8 cellular contexts compared by ENCODE assay signal in genomic region chr5:134527156-134527960, GRCh38. TPM values are rescaled to one million over a fixed set of nuclear protein-coding genes. Genes with fewer than 3 reads are reported as not detected.
DNase-seq lines count a peak whose midpoint lies in the region; ATAC-seq and TF ChIP-seq lines count a peak whose summit lies in the region.

No MANE protein-coding gene starts in this region.

- DNase-seq in AML-193 (lab: John Stamatoyannopoulos, UW) (peak; percentile 51 to 55), NCI-H526 treated with DMSO at 0.1 percent for 48 hours (lab: John Stamatoyannopoulos, UW) (peak; percentile 34), lower lobe of right lung (peak; percentile 85)
- peak; percentile 84 for DNase-seq in activated CD4-positive, alpha-beta memory T cell treated with anti-CD3 and anti-CD28 coated beads for 36 hours
- peak in 2 of 3 donors; percentile 38 to 65 for DNase-seq in stimulated activated CD4-positive, alpha-beta T cell treated with anti-CD3 and anti-CD28 coated beads, TNF-alpha, amount 100 ng/mL, for 1 hour (ENCODE audit: low read depth in 3 of 3, low spot score in 1 of 3)

- H3K4me3 Mint-ChIP-seq in activated CD4-positive, alpha-beta memory T cell treated with anti-CD3 and anti-CD28 coated beads for 36 hours: peak overlapping the region; percentile 96

- H3K4me1 ChIP-seq in duodenal mucosa (ENCODE audit: control insufficient read depth in 1 of 2, insufficient read depth in 2 of 2, low read length in 2 of 2) (peaks cover 43 to 49% of the 10 kb centered on the region in 2 donors), lower lobe of right lung (peaks cover 51% of the 10 kb centered on the region)

- peaks cover 48% of the 10 kb centered on the region for H3K4me1 Mint-ChIP-seq in activated CD4-positive, alpha-beta memory T cell treated with anti-CD3 and anti-CD28 coated beads for 36 hours (ENCODE audit: low read depth)

- H3K9ac ChIP-seq in duodenal mucosa (ENCODE audit: low read depth in 1 of 2, low read length in 2 of 2): peak overlapping the region; percentile 90 to 94

- peak; percentile 74 for TF ChIP-seq CTCF in lower lobe of right lung (IDR thresholded peaks at IDR 0.05)

- ATAC-seq in HG03378 (IDR thresholded peaks at IDR 0.05; ENCODE audit: unreplicated experiment): peak; percentile 28
- peak; percentile 75 to 81 for ATAC-seq in lower lobe of right lung

- H3K36me3 ChIP-seq in duodenal mucosa (ENCODE audit: control insufficient read depth in 1 of 2, insufficient read depth in 2 of 2, low read length in 2 of 2): no peaks in the 10 kb centered on the region
- no peaks in the 10 kb centered on the region for H3K36me3 ChIP-seq in lower lobe of right lung

- H3K27me3 Mint-ChIP-seq in activated CD4-positive, alpha-beta memory T cell treated with anti-CD3 and anti-CD28 coated beads for 36 hours: no peaks in the 10 kb centered on the region

- TF ChIP-seq POLR2A in GM19099 (IDR thresholded peaks at IDR 0.05; ENCODE audit: extremely low read depth, insufficient read length, low read depth): peak; percentile 54

- H3K27ac Mint-ChIP-seq in activated CD4-positive, alpha-beta memory T cell treated with anti-CD3 and anti-CD28 coated beads for 36 hours: peak overlapping the region; percentile 98

- H3K36me3 Mint-ChIP-seq in activated CD4-positive, alpha-beta memory T cell treated with anti-CD3 and anti-CD28 coated beads for 36 hours: peaks cover 2% of the 10 kb centered on the region

- no peaks in the 10 kb centered on the region for H3K9me3 Mint-ChIP-seq in activated CD4-positive, alpha-beta memory T cell treated with anti-CD3 and anti-CD28 coated beads for 36 hours

- POLR2A ChIA-PET in activated CD4-positive, alpha-beta memory T cell treated with anti-CD3 and anti-CD28 coated beads for 36 hours (lab: Charles Lee): interaction anchor here (1.0 to 4.1 kb wide), 9 partner anchors 16 to 116 kb away, joined by 3 to 26 read pairs (median 11); partner anchors contain the start of gene CDKN2AIPNL

- peak overlapping the region; percentile 76 to 85 for H3K4me3 ChIP-seq in duodenal mucosa (ENCODE audit: low read depth in 1 of 2, low read length in 2 of 2)
- H3K4me3 ChIP-seq in lower lobe of right lung: peak overlapping the region; percentile 98

- no peaks in the 10 kb centered on the region for H3K9me3 ChIP-seq in duodenal mucosa (ENCODE audit: control insufficient read depth in 1 of 2, low read length in 2 of 2)
- no peaks in the 10 kb centered on the region for H3K9me3 ChIP-seq in lower lobe of right lung

- intact Hi-C loops in activated CD4-positive, alpha-beta memory T cell treated with anti-CD3 and anti-CD28 coated beads for 36 hours (cut with micrococcal nuclease): loop anchor here (1.0 to 10.0 kb wide), 6 partner anchors 17 to 353 kb away; partner anchors contain the start of genes SKP1 and UBE2B
- intact Hi-C loops in lower lobe of right lung (cut with DNase I): loop anchor here (5.0 kb wide), 1 partner anchor 115 kb away; the partner anchor contains the start of gene CDKN2AIPNL

- H3K27me3 ChIP-seq in duodenal mucosa (ENCODE audit: control insufficient read depth in 1 of 2, insufficient read depth in 2 of 2, low read length in 2 of 2) (no peaks in the 10 kb centered on the region), lower lobe of right lung (ENCODE audit: low read depth) (no peaks in the 10 kb centered on the region)

- H3K27ac ChIP-seq in duodenal mucosa (ENCODE audit: low read depth, low read length): peak overlapping the region; percentile 94
- peak overlapping the region; percentile 99 for H3K27ac ChIP-seq in lower lobe of right lung

- CTCF ChIA-PET in activated CD4-positive, alpha-beta memory T cell treated with anti-CD3 and anti-CD28 coated beads for 36 hours (lab: Charles Lee): interaction anchor here (0.7 to 6.6 kb wide), 25 partner anchors 10 to 347 kb away, joined by 3 to 65 read pairs (median 4); partner anchors contain the start of genes CDKN2AIPNL, PPP2CA and UBE2B

RNA-seq across cellular contexts. Expression of gene JADE2, which starts 1.9 kb away (rescaled TPM):
- total RNA-seq in activated CD4-positive, alpha-beta memory T cell treated with anti-CD3 and anti-CD28 coated beads for 36 hours: 10 to 100 TPM; 79.4 to 81.6 TPM
- 79.4 TPM for total RNA-seq in lower lobe of right lung

Comparison
In these comparisons a context has a peak if more than half of its experiments do, and no peak if none do; other contexts are left out.
1. Peak in every context shown above with its lines: DNase-seq, ATAC-seq, H3K4me3 ChIP-seq and H3K27ac ChIP-seq.
2. DNase-seq: peak in every context shown above with its lines; median percentile 85 in lower lobe of right lung; 84 in activated CD4-positive, alpha-beta memory T cell treated with anti-CD3 and anti-CD28 coated beads for 36 hours; 53 in AML-193; 52 in stimulated activated CD4-positive, alpha-beta T cell treated with anti-CD3 and anti-CD28 coated beads, TNF-alpha, amount 100 ng/mL, for 1 hour; 34 in NCI-H526 treated with DMSO at 0.1 percent for 48 hours.